24 cellular contexts compared by ENCODE assay signal in genomic region chr10:82277591-82277990, GRCh38.
"Had no signal": no experiment of that assay in that cellular context is flagged by ENCODE, and none has a peak within 500 bp of the region (broad histone marks: within the 10 kb centered on the region; RNA-seq: fewer than 3 reads in every experiment).

No MANE protein-coding gene starts in this region.

- DNase-seq: activated CD4-positive, alpha-beta T cell treated with anti-CD3 and anti-CD28 coated beads, Interleukin-2, amount 50 U/mL, for 4 hours; activated naive CD8-positive, alpha-beta T cell treated with anti-CD3 and anti-CD28 coated beads for 36 hours; amygdala; central memory CD4-positive, alpha-beta T cell; colonic mucosa; endodermal cell; erythroblast; foreskin melanocyte; glutamatergic neuron; hippocampal formation; islet precursor cell; midbrain; nephron progenitor cell; nucleus accumbens; posterior cingulate gyrus; retina; stimulated activated CD4-positive, alpha-beta T cell treated with anti-CD3 and anti-CD28 coated beads, Interleukin-2, amount 100 ng/mL, for 24 hours; stimulated activated naive CD8-positive, alpha-beta T cell treated with anti-CD3 and anti-CD28 coated beads, Interleukin-15, Interleukin-2, amounts not matched to agents 100 U/mL and 50 U/mL, for 24 hours; substantia nigra; T-helper 2 cell; tibial artery; WERI-Rb-1 had no signal

- H3K4me3 ChIP-seq: colonic mucosa, lung, tibial artery had no signal

- H3K27ac ChIP-seq: colonic mucosa, tibial artery, WERI-Rb-1 had no signal

- H3K4me1 ChIP-seq: colonic mucosa, tibial artery had no signal

- FAIRE-seq: urothelium cell line had no signal

- H3K27me3 ChIP-seq: colonic mucosa, tibial artery had no signal

- H3K36me3 ChIP-seq: colonic mucosa, tibial artery, WERI-Rb-1 had no signal

- H3K9me3 ChIP-seq: colonic mucosa, tibial artery had no signal
